Comparison of ENCODE assay signal across 8 cellular contexts in the genomic region with DNA sequence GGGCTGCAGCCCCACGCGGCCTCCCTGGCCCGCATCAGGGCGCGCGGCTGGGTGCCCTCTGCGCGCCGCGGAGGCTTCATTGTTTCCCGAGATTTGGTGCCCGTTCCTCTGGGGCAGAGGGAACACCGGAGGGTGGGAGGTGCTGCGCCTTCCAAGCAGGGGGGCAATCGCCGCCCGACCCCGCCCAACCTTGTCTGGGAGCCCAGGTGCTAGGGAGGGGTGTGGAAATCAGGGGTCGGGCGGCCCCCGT. TPM values are rescaled to one million over a fixed set of nuclear protein-coding genes. Genes with fewer than 3 reads are reported as not detected.
DNase-seq lines count a peak whose midpoint lies in the region; ATAC-seq and TF ChIP-seq lines count a peak whose summit lies in the region.

No MANE protein-coding gene starts in this region.

- H3K4me3 ChIP-seq in heart left ventricle (peak overlapping the region; percentile 53 to 92 (median 88)), choroid plexus epithelial cell (ENCODE audit: low read depth, low read length) (peak overlapping the region; percentile 94), mesendoderm (ENCODE audit: low read length) (peak overlapping the region; percentile 34)

- intact Hi-C loops in heart left ventricle (cut with DNase I), result loop anchor here in 9 of 10 donors (2.0 to 10.0 kb wide), 23 partner anchors 127 to 1302 kb away; no protein-coding TSS in a partner anchor
- intact Hi-C loops in cardiac septum (cut with DNase I), result loop anchor here (2.0 to 10.0 kb wide), 6 partner anchors 208 to 1297 kb away; no protein-coding TSS in a partner anchor

- H3K36me3 ChIP-seq in heart left ventricle (peaks cover 0 to 2% (median 0%) of the 10 kb centered on the region in 9 donors), mesendoderm (ENCODE audit: control insufficient read depth, insufficient read depth, low read length) (no peaks in the 10 kb centered on the region)

- WGBS in heart left ventricle, 4 donors, result 0 to 1% (median 1%) methylated on average over 15 to 21 of the region's 21 CpGs
- no CpG with 5 or more reads among the region's 21 CpGs for WGBS in mesendoderm (ENCODE audit: extremely low coverage, insufficient coverage, low lambda C conversion rate)

- H3K27me3 ChIP-seq in heart left ventricle, result peaks cover 0 to 5% (median 0%) of the 10 kb centered on the region in 9 donors
- H3K27me3 ChIP-seq in mesendoderm (ENCODE audit: insufficient read depth, low read length, poor library complexity), result peaks cover 4% of the 10 kb centered on the region

- H3K56ac ChIP-seq in mesendoderm (ENCODE audit: low read length), result peak overlapping the region; percentile 90

- DNase-seq in heart left ventricle (no peak), cardiac septum (ENCODE audit: low spot score) (no peak), choroid plexus epithelial cell (ENCODE audit: low read depth) (no peak), mesendoderm (no peak), dedifferentiated amniotic fluid mesenchymal stem cell (ENCODE audit: extremely low spot score) (no peak), cerebellar nuclear complex (lab: John Stamatoyannopoulos, UW) (no peak), NCI-H2029 treated with DMSO at 0.1 percent for 48 hours (lab: John Stamatoyannopoulos, UW) (no peak), NCI-H2029 (lab: John Stamatoyannopoulos, UW) (no peak)

- no peaks in the 10 kb centered on the region for H3K79me2 ChIP-seq in mesendoderm (ENCODE audit: control insufficient read depth, insufficient read depth, low read length)

- H3K4ac ChIP-seq in mesendoderm (ENCODE audit: low read depth, low read length), result no peak overlapping the region

- peak overlapping the region; percentile 46 for H3K18ac ChIP-seq in mesendoderm (ENCODE audit: low read length)

- H3K9ac ChIP-seq in mesendoderm (ENCODE audit: low read length), result peak overlapping the region; percentile 69

- H2BK120ac ChIP-seq in mesendoderm (ENCODE audit: low read depth, low read length), result no peak overlapping the region

- no peak overlapping the region for H4K8ac ChIP-seq in mesendoderm (ENCODE audit: low read depth, low read length)

- peak in 1 of 4 donors; percentile 3 for ATAC-seq in heart left ventricle

- no peak for TF ChIP-seq CTCF in heart left ventricle (IDR thresholded peaks at IDR 0.05)
- no peak for TF ChIP-seq CTCF in choroid plexus epithelial cell (conservative IDR thresholded peaks at IDR 0.05; ENCODE audit: low read depth, low read length)

- H2BK5ac ChIP-seq in mesendoderm (ENCODE audit: low read length), result no peak overlapping the region

- no peak overlapping the region for H2AK5ac ChIP-seq in mesendoderm (ENCODE audit: low read length)

- no peak overlapping the region for H2BK15ac ChIP-seq in mesendoderm (replicated peaks; ENCODE audit: low read depth)

- H3K9me3 ChIP-seq in heart left ventricle, result no peaks in the 10 kb centered on the region

- peak overlapping the region; percentile 95 for H3K4me2 ChIP-seq in mesendoderm (ENCODE audit: low read length)

- peak overlapping the region; percentile 95 to 100 (median 98) for H3K27ac ChIP-seq in heart left ventricle
- no peak overlapping the region for H3K27ac ChIP-seq in mesendoderm (ENCODE audit: low read depth, low read length)

- H3K4me1 ChIP-seq in heart left ventricle, result peaks cover 4 to 27% (median 15%) of the 10 kb centered on the region in 12 donors
- H3K4me1 ChIP-seq in mesendoderm (ENCODE audit: control insufficient read depth, low read depth, low read length), result no peaks in the 10 kb centered on the region

- H4K5ac ChIP-seq in mesendoderm (ENCODE audit: low read length), result no peak overlapping the region

- H3K23ac ChIP-seq in mesendoderm (ENCODE audit: low read length), result no peak overlapping the region

- no peak for TF ChIP-seq POLR2A in heart left ventricle (IDR thresholded peaks at IDR 0.05)

- no peaks in the 10 kb centered on the region for H3K79me1 ChIP-seq in mesendoderm (ENCODE audit: low read length)

RNA-seq across cellular contexts. Expression of a gene that starts 1.0 kb away (rescaled TPM):
- total RNA-seq in heart left ventricle (100 to 1,000 TPM; 115 to 279 (median 173) TPM), cardiac septum (138 TPM)
- polyA plus RNA-seq in heart left ventricle, result 10 to 100 TPM; 47.1 to 69.4 TPM
- 2.4 TPM for polyA plus RNA-seq in mesendoderm (2013, experiment 1 of 2)
- polyA plus RNA-seq in mesendoderm (2013, experiment 2 of 2), result 2.0 TPM

Comparison
In these comparisons a context has a peak if more than half of its experiments do, and no peak if none do; other contexts are left out.
1. H3K4me3 ChIP-seq: peak in every context shown above with its lines; median percentile 94 in choroid plexus epithelial cell; 88 in heart left ventricle; 34 in mesendoderm.